In genomic region chr13:30346159-30346788, GRCh38 we compare ENCODE assay signal across 8 cellular contexts. TPM values are rescaled to one million over a fixed set of nuclear protein-coding genes. Genes with fewer than 3 reads are reported as not detected.
DNase-seq lines count a peak whose midpoint lies in the region; ATAC-seq and TF ChIP-seq lines count a peak whose summit lies in the region.

No MANE protein-coding gene starts in this region.

- H3K27me3 ChIP-seq in BLaER1, result no peaks in the 10 kb centered on the region
- H3K27me3 ChIP-seq in ovary, result no peaks in the 10 kb centered on the region

- H3K4me3 ChIP-seq in BLaER1 (no peak overlapping the region), ovary (no peak overlapping the region)

- TF ChIP-seq POLR2A in ovary (IDR thresholded peaks at IDR 0.05), result no peak

- ATAC-seq in HG02610 (IDR thresholded peaks at IDR 0.05; ENCODE audit: unreplicated experiment) (peak; percentile 84), GM18519 (IDR thresholded peaks at IDR 0.05; ENCODE audit: low FRiP score, unreplicated experiment) (no peak)

- H3K9me3 ChIP-seq in BLaER1 (no peaks in the 10 kb centered on the region; the same call in 1 of the 2 replicates), ovary (no peaks in the 10 kb centered on the region)

- WGBS in ovary, 3 donors, result 88 to 93% (median 88%) methylated on average over 5 of the region's 5 CpGs

- intact Hi-C loops in ovary (cut with DNase I), result no loop called here

- DNase-seq in activated CD4-positive, CD25-positive, alpha-beta regulatory T cell treated with anti-CD3 and anti-CD28 coated beads, Interleukin-2, amount 50 U/mL, for 72 hours, result peak; percentile 75
- peak; percentile 41 for DNase-seq in germinal center (ENCODE audit: low spot score)
- peak; percentile 63 for DNase-seq in ureter (ENCODE audit: low spot score)
- no peak for DNase-seq in HK-2 (ENCODE audit: unreplicated experiment)
- no peak for DNase-seq in ovary

- H3K27ac ChIP-seq in BLaER1 (no peak overlapping the region), ovary (no peak overlapping the region)

- H4K20me1 ChIP-seq in BLaER1, result peaks cover 41% of the 10 kb centered on the region; the same call in 1 of the 2 replicates

- H3K4me2 ChIP-seq in BLaER1, result peak overlapping the region; percentile 31

- H3K36me3 ChIP-seq in BLaER1, result peaks cover 89% of the 10 kb centered on the region
- H3K36me3 ChIP-seq in ovary, result no peaks in the 10 kb centered on the region

- TF ChIP-seq EP300 in ovary (IDR thresholded peaks at IDR 0.05), result no peak

- H3K4me1 ChIP-seq in BLaER1 (peaks cover 22% of the 10 kb centered on the region), ovary (ENCODE audit: insufficient read depth) (peaks cover 3% of the 10 kb centered on the region)

- H3K9ac ChIP-seq in BLaER1, result no peak overlapping the region

- TF ChIP-seq CTCF in ovary (IDR thresholded peaks at IDR 0.05), result no peak

RNA-seq across cellular contexts. Expression of gene KATNAL1, which starts 38.9 kb away (rescaled TPM):
- total RNA-seq in ureter (18.8 TPM), ovary (10 to 100 TPM; 10.1 to 23.2 (median 18.6) TPM)
- polyA plus RNA-seq in ovary, result 10 to 100 TPM in 1 of 2 donors, 1 to 10 TPM in 1; 2.9 to 11.6 TPM

Comparison
In these comparisons a context has a peak if more than half of its experiments do, and no peak if none do; other contexts are left out.
1. DNase-seq: peak in activated CD4-positive, CD25-positive, alpha-beta regulatory T cell treated with anti-CD3 and anti-CD28 coated beads, Interleukin-2, amount 50 U/mL, for 72 hours (single experiment), germinal center (single experiment) and ureter (single experiment); none in HK-2 (single experiment) and ovary (0 of 5).